9 cellular contexts compared by ENCODE assay signal in genomic region chr3:143081844-143082778, GRCh38. TPM values are rescaled to one million over a fixed set of nuclear protein-coding genes. Genes with fewer than 3 reads are reported as not detected.
A peak's percentile ranks its signal among the peaks of the same experiment; 100 is the strongest.
DNase-seq lines count a peak whose midpoint lies in the region; ATAC-seq, FAIRE-seq and TF ChIP-seq lines count a peak whose summit lies in the region.
"Had no signal": no experiment of that assay in that cellular context is flagged by ENCODE, and none has a peak within 500 bp of the region (broad histone marks: within the 10 kb centered on the region; RNA-seq: fewer than 3 reads in every experiment).

No MANE protein-coding gene starts in this region.

- H3K9me3 Mint-ChIP-seq in Caco-2 (ENCODE audit: unreplicated experiment) (no peaks in the 10 kb centered on the region), mesothelial cell of epicardium (peaks cover 6% of the 10 kb centered on the region)

- H3K4me3 Mint-ChIP-seq in Caco-2 (ENCODE audit: unreplicated experiment) (no peak overlapping the region), mesothelial cell of epicardium (no peak overlapping the region)
- H3K4me3 Mint-ChIP-seq: nephron progenitor cell had no signal

- H2AFZ ChIP-seq in K562 (ENCODE audit: low read depth, low read length) = peak overlapping the region; percentile 81

- DNase-seq in K562 (ENCODE audit: extremely low read depth in 1 of 4, low spot score in 3 of 4) (no peak), Caco-2 (no peak), NCI-H128 (lab: John Stamatoyannopoulos, UW; ENCODE audit: unreplicated experiment) (no peak), mesothelial cell of epicardium (ENCODE audit: low spot score in 2 of 2, unreplicated experiment in 2 of 2) (no peak)
- no peak for DNase-seq in stimulated activated CD8-positive, alpha-beta memory T cell treated with anti-CD3 and anti-CD28 coated beads, Interleukin-4, amount 100 ng/mL, for 48 hours
- DNase-seq: nephron progenitor cell had no signal

- no peak for TF ChIP-seq EP300 in K562 (IDR thresholded peaks at IDR 0.05; ENCODE audit: low read length)

- no peak overlapping the region; a peak in 1 of 4 replicates for H3K9ac ChIP-seq in K562 (ENCODE audit: insufficient read depth in 1 of 2, low read depth in 2 of 2, low read length in 2 of 2)

- no peaks in the 10 kb centered on the region for H3K36me3 Mint-ChIP-seq in Caco-2 (ENCODE audit: insufficient read depth, unreplicated experiment)
- H3K36me3 Mint-ChIP-seq in mesothelial cell of epicardium = no peaks in the 10 kb centered on the region

- H3K9me1 ChIP-seq in K562 (ENCODE audit: control insufficient read depth, insufficient read depth, low read length) = no peaks in the 10 kb centered on the region

- H4K20me1 ChIP-seq in K562 (replicated peaks; ENCODE audit: control insufficient read depth, insufficient read depth, low read length) = no peaks in the 10 kb centered on the region

- peaks cover 28 to 38% of the 10 kb centered on the region in 2 experiments; a peak in 4 of 5 replicates for H3K4me1 ChIP-seq in K562 (replicated peaks in 1 of 2; ENCODE audit: control insufficient read depth in 2 of 2, insufficient read depth in 2 of 2, low read length in 2 of 2)
- H3K4me1 ChIP-seq in Caco-2 = no peaks in the 10 kb centered on the region

- no peak overlapping the region; the same call in 2 of the 3 replicates for H3K27ac ChIP-seq in K562 (ENCODE audit: extremely low read depth, low read depth, low read length)

- FAIRE-seq in K562 (lab: Jason Lieb, UNC) = no peak

- H3K27me3 ChIP-seq in K562 (ENCODE audit: control insufficient read depth in 2 of 2, insufficient read depth in 2 of 2, low read length in 2 of 2) = no peaks in the 10 kb centered on the region
- H3K27me3 ChIP-seq in Caco-2 (replicated peaks; ENCODE audit: control insufficient read depth, insufficient read depth, low read length) = no peaks in the 10 kb centered on the region; the same call in 1 of the 2 replicates

- CTCF ChIA-PET in K562 (lab: Yijun Ruan, JAX; ENCODE audit: low intra/inter-chr PET ratio) (no interaction called here), Caco-2 (lab: Charles Lee) (interaction anchor here (0.6 kb wide), 1 partner anchor 747 kb away, joined by 6 read pairs; no protein-coding TSS in a partner anchor)

- H3K36me3 ChIP-seq in K562 (ENCODE audit: control insufficient read depth, insufficient read depth, low read length) (no peaks in the 10 kb centered on the region), Caco-2 (ENCODE audit: control insufficient read depth, insufficient read depth, low read length) (no peaks in the 10 kb centered on the region)

- H3K27ac Mint-ChIP-seq in Caco-2 (ENCODE audit: unreplicated experiment) (no peak overlapping the region), mesothelial cell of epicardium (no peak overlapping the region)
- H3K27ac Mint-ChIP-seq: nephron progenitor cell had no signal

- 54% methylated on average over 19 of the region's 19 CpGs for WGBS in K562 (ENCODE audit: insufficient coverage, low coverage, missing lambda C conversion rate)

- POLR2A ChIA-PET in K562 (lab: Yijun Ruan, JAX) (interaction anchor here (0.6 to 1.2 kb wide), 2 partner anchors 13 to 249 kb away, joined by 3 to 4 read pairs; no protein-coding TSS in a partner anchor), Caco-2 (lab: Charles Lee) (no interaction called here)

- ATAC-seq in GM18505 (IDR thresholded peaks at IDR 0.05; ENCODE audit: unreplicated experiment) (peak; percentile 78), GM21390 (IDR thresholded peaks at IDR 0.05; ENCODE audit: unreplicated experiment) (peak; percentile 80), HG03442 (IDR thresholded peaks at IDR 0.05; ENCODE audit: unreplicated experiment) (peak; percentile 76), K562 (no peak)

- no TSS peak for BruUV-seq in K562 (replicated peaks; lab: Mats Ljungman, UMichigan)
- no TSS peak for BruUV-seq in Caco-2 (replicated peaks; lab: Mats Ljungman, UMichigan)

- TF ChIP-seq POLR2A in GM18505 (IDR thresholded peaks at IDR 0.05; ENCODE audit: borderline replicate concordance, extremely low read depth, insufficient read depth, insufficient read length) (peak; percentile 36), K562 (conservative IDR thresholded peaks at IDR 0.05) (no peak)

- H3K4me3 ChIP-seq in K562 (no peak overlapping the region), Caco-2 (ENCODE audit: low read depth, low read length) (no peak overlapping the region)

- H3K4me2 ChIP-seq in K562 (ENCODE audit: insufficient read depth, low read length) = peak overlapping the region; percentile 13; the same call in 1 of the 2 replicates

- intact Hi-C loops in K562 (cut with micrococcal nuclease) = no loop called here
- intact Hi-C loops in Caco-2 (cut with micrococcal nuclease; ENCODE audit: unreplicated experiment) = no loop called here

- H3K9me3 ChIP-seq in K562 (replicated peaks; ENCODE audit: control insufficient read depth, insufficient read depth, low read depth, low read length) (no peaks in the 10 kb centered on the region), Caco-2 (no peaks in the 10 kb centered on the region)

- H3K79me2 ChIP-seq in K562 (ENCODE audit: control insufficient read depth, insufficient read depth, low read length) = no peaks in the 10 kb centered on the region

- TF ChIP-seq CTCF in K562 (IDR thresholded peaks at IDR 0.05 in 2 of 3, conservative IDR thresholded peaks at IDR 0.05 in 1 of 3; ENCODE audit: insufficient read depth in 2 of 3, low read depth in 1 of 3, low read length in 3 of 3) (no peak), Caco-2 (IDR thresholded peaks at IDR 0.05; ENCODE audit: insufficient read depth in 1 of 2, low read depth in 1 of 2, low read length in 1 of 2, severe bottlenecking in 1 of 2, unreplicated experiment in 1 of 2) (no peak), mesothelial cell of epicardium (IDR thresholded peaks at IDR 0.05; ENCODE audit: unreplicated experiment) (no peak)

- H3K4me1 Mint-ChIP-seq in Caco-2 (ENCODE audit: low read depth, unreplicated experiment) (no peaks in the 10 kb centered on the region), mesothelial cell of epicardium (no peaks in the 10 kb centered on the region)

- no peak for TF ChIP-seq RAD21 in K562 (CRISPR knock-in tag; conservative IDR thresholded peaks at IDR 0.05 in 1 of 2, IDR thresholded peaks at IDR 0.05 in 1 of 2)

- H3K27me3 Mint-ChIP-seq in Caco-2 (ENCODE audit: insufficient read depth, unreplicated experiment) (peaks cover 18% of the 10 kb centered on the region), mesothelial cell of epicardium (ENCODE audit: low read depth) (peaks cover 3% of the 10 kb centered on the region)

- in situ Hi-C loops in K562 (cut with MboI) = no loop called here

TF ChIP-seq in K562, 482 proteins besides CTCF, POLR2A, EP300 and RAD21:
- TF ChIP-seq ZNF583 (CRISPR knock-in tag; IDR thresholded peaks at IDR 0.05) = 0 out of 2 replicates have a peak, but pooled peaks have one; percentile 32
- TF ChIP-seq SREBF2 (CRISPR knock-in tag; IDR thresholded peaks at IDR 0.05) = no peak
- no peak for TF ChIP-seq TCF7 (IDR thresholded peaks at IDR 0.05; ENCODE audit: borderline replicate concordance)
- 0 out of 2 replicates have a peak, but pooled peaks have one; percentile 11 for TF ChIP-seq SMAD4 (CRISPR knock-in tag; conservative IDR thresholded peaks at IDR 0.05)
- peak; percentile 78; the same call in 1 of the 2 replicates for TF ChIP-seq SPI1 (IDR thresholded peaks at IDR 0.05; ENCODE audit: borderline replicate concordance, low read depth, low read length)

RNA-seq across cellular contexts. Expression of gene CHST2, which starts 37.5 kb away (rescaled TPM):
- 15.4 and 34.1 TPM in 2 replicates for total RNA-seq in K562 (2011; cell fraction: chromatin; rRNA removed; ENCODE audit: low replicate concordance)
- 40.4 and 52.0 TPM in 2 replicates for total RNA-seq in K562 (2011; cell fraction: nucleolus; rRNA removed)
- total RNA-seq in K562 (2011; cell fraction: nucleoplasm; rRNA removed) = 27.5 and 32.1 TPM in 2 replicates
- total RNA-seq in K562 (2014; rRNA removed) (27.3 and 28.5 TPM in 2 replicates), K562 (2014; rRNA removed; fragmentation: Illumina TruSeq; extraction: Trizol) (10.6 and 10.7 TPM in 2 replicates), K562 (2015; rRNA removed; fragmentation: Illumina TruSeq; extraction: Trizol) (13.9 and 14.7 TPM in 2 replicates), K562 (2021) (55.1 and 60.3 TPM in 2 replicates), Caco-2 (2022) (not detected in 2 replicates), mesothelial cell of epicardium (11.8 to 13.4 TPM (median 12.6 TPM) in 3 replicates)
- polyA plus RNA-seq in K562 (2011; rRNA removed) (8.0 and 13.7 TPM in 2 replicates), K562 (2014; fragmentation: Illumina TruSeq; extraction: Trizol) (16.5 and 19.2 TPM in 2 replicates), K562 (2014; fragmentation: Nextera tagmentation; extraction: Ambion mirVana) (1 to 10 TPM; 3.4 to 3.7 TPM), K562 (2014; rRNA removed) (32.6 and 36.4 TPM in 2 replicates)
- polyA plus RNA-seq in K562 (2011; cell fraction: cytosol; rRNA removed) = 10.9 and 33.4 TPM in 2 replicates
- 19.2 and 52.4 TPM in 2 replicates for polyA plus RNA-seq in K562 (2011; cell fraction: nucleus; rRNA removed)
- 25.3 and 34.2 TPM in 2 replicates for polyA plus RNA-seq in K562 (2012)
- polyA minus RNA-seq in K562 (2011; rRNA and poly(A)+ RNA removed) = 4.3 and 8.8 TPM in 2 replicates
- polyA minus RNA-seq in K562 (2011; cell fraction: cytosol; rRNA and poly(A)+ RNA removed) = 17.7 and 18.6 TPM in 2 replicates
- polyA minus RNA-seq in K562 (2011; cell fraction: nucleus; rRNA and poly(A)+ RNA removed) = 21.2 and 23.4 TPM in 2 replicates

Comparison
In these comparisons a context has a peak if more than half of its experiments do, and no peak if none do; other contexts are left out.
1. RNA of gene CHST2, which starts 37.5 kb away (total RNA-seq): 10.6 to 60.3 TPM in K562 and 11.8 to 13.4 TPM in mesothelial cell of epicardium; not detected in Caco-2; every median in the first group is over 10 times any median in the second.